17 cellular contexts compared by ENCODE assay signal in genomic region chr6:30073489-30074240, GRCh38. TPM values are rescaled to one million over a fixed set of nuclear protein-coding genes. Genes with fewer than 3 reads are reported as not detected.
DNase-seq lines count a peak whose midpoint lies in the region; ATAC-seq, FAIRE-seq and TF ChIP-seq lines count a peak whose summit lies in the region.
"Had no signal": no experiment of that assay in that cellular context is flagged by ENCODE, and none has a peak within 500 bp of the region (broad histone marks: within the 10 kb centered on the region; RNA-seq: fewer than 3 reads in every experiment).

No MANE protein-coding gene starts in this region.

- 67% methylated on average over 7 of the region's 7 CpGs for WGBS in HepG2 (ENCODE audit: low lambda C conversion rate)
- WGBS in right lobe of liver (ENCODE audit: insufficient coverage, low coverage, low lambda C conversion rate, missing lambda C conversion rate): 28% methylated on average over 6 of the region's 7 CpGs

- CTCF ChIA-PET in HepG2 (lab: Yijun Ruan, JAX; ENCODE audit: low intra/inter-chr PET ratio, low total read pairs): interaction anchor here (1.3 kb wide), 1 partner anchor 96 kb away, joined by 4 read pairs; no protein-coding TSS in a partner anchor

- peak overlapping the region; percentile 68 for H3K4me3 Mint-ChIP-seq in activated T-helper 17 cell treated with anti-CD3 and anti-CD28 coated beads, Interleukin-2, amount 50 U/mL, for 72 hours
- H3K4me3 Mint-ChIP-seq: memory B cell had no signal

- DNase-seq in HepG2 (ENCODE audit: low spot score): no peak
- DNase-seq in right lobe of liver: no peak
- DNase-seq in upper lobe of right lung: no peak
- DNase-seq in GM03348 (ENCODE audit: low spot score): no peak
- DNase-seq in central memory CD4-positive, alpha-beta T cell: no peak
- DNase-seq in NCI-H226: no peak
- DNase-seq: activated CD8-positive, alpha-beta memory T cell treated with anti-CD3 and anti-CD28 coated beads, Interleukin-2, amount 50 U/mL, for 4 hours; aorta; NCI-H1092 treated with DMSO at 0.1 percent for 48 hours; NCI-H524; stimulated activated CD4-positive, alpha-beta T cell treated with anti-CD3 and anti-CD28 coated beads, Interleukin-4, amount 100 ng/mL, for 24 hours; stimulated activated naive CD8-positive, alpha-beta T cell treated with anti-CD3 and anti-CD28 coated beads, Interleukin-15, Interleukin-2, amounts not matched to agents 100 U/mL and 50 U/mL, for 24 hours had no signal

- H3K9ac ChIP-seq in HepG2 (ENCODE audit: insufficient read depth, low read depth, low read length) (no peak overlapping the region), iPS-20b (ENCODE audit: low read depth, low read length) (peak overlapping the region; percentile 62; the same call in 1 of the 2 replicates)

- no peak for ATAC-seq in HepG2
- ATAC-seq in right lobe of liver: no peak
- no peak for ATAC-seq in activated T-helper 17 cell treated with anti-CD3 and anti-CD28 coated beads, Interleukin-2, amount 50 U/mL, for 72 hours (replicated peaks)
- ATAC-seq in upper lobe of right lung: no peak
- ATAC-seq: HCT116; stimulated activated naive CD8-positive, alpha-beta T cell treated with anti-CD3 and anti-CD28 coated beads, Interleukin-15, Interleukin-2, amounts not matched to agents 100 U/mL and 50 U/mL, for 24 hours had no signal

- peaks cover 32% of the 10 kb centered on the region for H3K27me3 Mint-ChIP-seq in activated T-helper 17 cell treated with anti-CD3 and anti-CD28 coated beads, Interleukin-2, amount 50 U/mL, for 72 hours

- peak overlapping the region in 1 of 3 experiments; percentile 77; a peak in 1 of 6 replicates for H3K4me3 ChIP-seq in HepG2 (replicated peaks in 1 of 3; ENCODE audit: insufficient read depth in 1 of 3, low read depth in 2 of 3, low read length in 3 of 3)
- no peak overlapping the region for H3K4me3 ChIP-seq in right lobe of liver
- H3K4me3 ChIP-seq in iPS-20b (ENCODE audit: low read length): peak overlapping the region; percentile 74
- peak overlapping the region; percentile 55 for H3K4me3 ChIP-seq in upper lobe of right lung
- H3K4me3 ChIP-seq: SJSA1 had no signal

- H3K79me2 ChIP-seq in HepG2 (ENCODE audit: insufficient read depth, low read length): no peaks in the 10 kb centered on the region

- H3K27me3 ChIP-seq in HepG2 (ENCODE audit: control insufficient read depth in 1 of 2, insufficient read depth in 2 of 2, low read length in 2 of 2) (peaks cover under 1 to 34% of the 10 kb centered on the region in 2 experiments; a peak in 4 of 5 replicates), right lobe of liver (peaks cover 0 to 9% of the 10 kb centered on the region in 2 donors), iPS-20b (ENCODE audit: insufficient read depth, low read length) (peaks cover 54% of the 10 kb centered on the region), upper lobe of right lung (peaks cover 27% of the 10 kb centered on the region)

- TF ChIP-seq CTCF in HepG2 (CRISPR knock-in tag; IDR thresholded peaks at IDR 0.05): no peak
- TF ChIP-seq CTCF in right lobe of liver (IDR thresholded peaks at IDR 0.05): no peak
- no peak for TF ChIP-seq CTCF in upper lobe of right lung (IDR thresholded peaks at IDR 0.05)

- peaks cover 53% of the 10 kb centered on the region for H3K4me1 Mint-ChIP-seq in activated T-helper 17 cell treated with anti-CD3 and anti-CD28 coated beads, Interleukin-2, amount 50 U/mL, for 72 hours

- in situ Hi-C loops in HepG2 (cut with HindIII; ENCODE audit: extremely low pct_ligation_motif_present, low pct_unique_long_range_greater_than_20kb): no loop called here

- H3K9me3 ChIP-seq in HepG2 (ENCODE audit: low read length) (no peaks in the 10 kb centered on the region), right lobe of liver (no peaks in the 10 kb centered on the region), iPS-20b (ENCODE audit: insufficient read depth, low read depth, low read length) (no peaks in the 10 kb centered on the region), upper lobe of right lung (no peaks in the 10 kb centered on the region)
- H3K9me3 ChIP-seq: SJSA1 had no signal

- H3K27ac Mint-ChIP-seq in activated T-helper 17 cell treated with anti-CD3 and anti-CD28 coated beads, Interleukin-2, amount 50 U/mL, for 72 hours: no peak overlapping the region
- H3K27ac Mint-ChIP-seq: memory B cell had no signal

- H3K4me2 ChIP-seq in HepG2 (ENCODE audit: low read depth, low read length): peak overlapping the region; percentile 95; the same call in 1 of the 2 replicates

- no peak for TF ChIP-seq EP300 in HepG2 (IDR thresholded peaks at IDR 0.05; ENCODE audit: low read depth in 2 of 2, low read length in 2 of 2)
- no peak for TF ChIP-seq EP300 in HepG2 (CRISPR knock-in tag; IDR thresholded peaks at IDR 0.05; ENCODE audit: borderline replicate concordance)

- H3K9me3 Mint-ChIP-seq in activated T-helper 17 cell treated with anti-CD3 and anti-CD28 coated beads, Interleukin-2, amount 50 U/mL, for 72 hours: no peaks in the 10 kb centered on the region
- H3K9me3 Mint-ChIP-seq: memory B cell had no signal

- H3K27ac ChIP-seq in HepG2 (ENCODE audit: extremely low read length, insufficient read depth, low read length) (no peak overlapping the region), right lobe of liver (no peak overlapping the region), iPS-20b (ENCODE audit: low read length) (no peak overlapping the region), upper lobe of right lung (no peak overlapping the region)
- H3K27ac ChIP-seq: SJSA1 had no signal

- intact Hi-C loops in HepG2 (cut with micrococcal nuclease; ENCODE audit: unreplicated experiment) (no loop called here), right lobe of liver (cut with DNase I) (no loop called here), upper lobe of right lung (cut with DNase I) (no loop called here)

- H3K36me3 ChIP-seq in HepG2 (replicated peaks in 1 of 2; ENCODE audit: control insufficient read depth in 1 of 2, insufficient read depth in 2 of 2, low read length in 2 of 2) (peaks cover 0 to 6% of the 10 kb centered on the region in 2 experiments; a peak in 2 of 5 replicates), right lobe of liver (no peaks in the 10 kb centered on the region), iPS-20b (ENCODE audit: insufficient read depth, low read depth, low read length) (peaks cover 14% of the 10 kb centered on the region; the same call in 1 of the 2 replicates), upper lobe of right lung (peaks cover 4% of the 10 kb centered on the region)
- H3K36me3 ChIP-seq: SJSA1 had no signal

- peaks cover 48% of the 10 kb centered on the region for H3K4me1 ChIP-seq in HepG2 (ENCODE audit: insufficient read depth, low read length)
- peaks cover 0 to 19% (median 0%) of the 10 kb centered on the region in 4 donors for H3K4me1 ChIP-seq in right lobe of liver
- H3K4me1 ChIP-seq in iPS-20b (ENCODE audit: insufficient read depth, low read length): peaks cover 12% of the 10 kb centered on the region
- peaks cover 6% of the 10 kb centered on the region for H3K4me1 ChIP-seq in upper lobe of right lung

- TF ChIP-seq POLR2A in HepG2 (IDR thresholded peaks at IDR 0.05; ENCODE audit: insufficient read depth in 1 of 2, low read depth in 2 of 2, low read length in 2 of 2) (no peak), right lobe of liver (IDR thresholded peaks at IDR 0.05) (no peak)

- POLR2A ChIA-PET in HepG2 (lab: Yijun Ruan, JAX): no interaction called here

- H2AFZ ChIP-seq in HepG2 (ENCODE audit: low read length): no peak overlapping the region

- no peak for FAIRE-seq in HepG2 (lab: Jason Lieb, UNC)

- H4K20me1 ChIP-seq in HepG2 (ENCODE audit: insufficient read depth, low read length): no peaks in the 10 kb centered on the region

- no TSS peak for BruUV-seq in HepG2 (replicated peaks; lab: Mats Ljungman, UMichigan)

- TF ChIP-seq RAD21 in HepG2 (CRISPR knock-in tag; IDR thresholded peaks at IDR 0.05): no peak

- peaks cover 33% of the 10 kb centered on the region for H3K36me3 Mint-ChIP-seq in activated T-helper 17 cell treated with anti-CD3 and anti-CD28 coated beads, Interleukin-2, amount 50 U/mL, for 72 hours (ENCODE audit: low read depth)

RNA-seq across cellular contexts. Expression of gene RNF39, which starts 1.9 kb away (rescaled TPM):
- total RNA-seq in HepG2 (2016; rRNA removed; fragmentation: Illumina TruSeq; extraction: Trizol) (0.13 TPM in 2 replicates), right lobe of liver (not detected), upper lobe of right lung (2.4 TPM)
- not detected in 2 replicates for total RNA-seq in HepG2 (2016; cell fraction: cytosol; rRNA removed; fragmentation: Illumina TruSeq; extraction: Trizol; ENCODE audit: low read depth)
- 0.24 TPM in 1 of 2 replicates, not detected in the other for total RNA-seq in HepG2 (2016; cell fraction: insoluble cytoplasmic fraction; rRNA removed; fragmentation: Illumina TruSeq; extraction: Trizol)
- 0.07 and 0.09 TPM in 2 replicates for total RNA-seq in HepG2 (2016; cell fraction: membrane; rRNA removed; fragmentation: Illumina TruSeq; extraction: Trizol)
- total RNA-seq in HepG2 (2016; cell fraction: nucleus; rRNA removed; fragmentation: Illumina TruSeq; extraction: Trizol): not detected in 2 replicates
- polyA plus RNA-seq in HepG2 (2011; rRNA removed): 1.8 and 2.2 TPM in 2 replicates
- 1.9 and 2.2 TPM in 2 replicates for polyA plus RNA-seq in HepG2 (2011; cell fraction: cytosol; rRNA removed)
- 0.76 and 1.4 TPM in 2 replicates for polyA plus RNA-seq in HepG2 (2011; cell fraction: nucleus; rRNA removed)
- polyA plus RNA-seq in HepG2 (2012): 3.2 and 3.8 TPM in 2 replicates
- polyA plus RNA-seq in HepG2 (2016; cell fraction: cytosol; fragmentation: Illumina TruSeq; extraction: Trizol; ENCODE audit: low read depth): not detected in 2 replicates
- polyA plus RNA-seq in HepG2 (2016; cell fraction: insoluble cytoplasmic fraction; fragmentation: Illumina TruSeq; extraction: Trizol; ENCODE audit: low read depth): 0.37 and 0.41 TPM in 2 replicates
- not detected in 2 replicates for polyA plus RNA-seq in HepG2 (2016; cell fraction: membrane; fragmentation: Illumina TruSeq; extraction: Trizol; ENCODE audit: low read depth)
- 0.23 and 0.78 TPM in 2 replicates for polyA plus RNA-seq in HepG2 (2016; cell fraction: nucleus; fragmentation: Illumina TruSeq; extraction: Trizol; ENCODE audit: insufficient read depth, low read depth)
- polyA minus RNA-seq in HepG2 (2011; rRNA and poly(A)+ RNA removed; ENCODE audit: low replicate concordance): 0.26 and 0.84 TPM in 2 replicates
- polyA minus RNA-seq in HepG2 (2011; cell fraction: cytosol; rRNA and poly(A)+ RNA removed): 0.62 and 1.1 TPM in 2 replicates
- 0.37 and 0.39 TPM in 2 replicates for polyA minus RNA-seq in HepG2 (2011; cell fraction: nucleus; rRNA and poly(A)+ RNA removed)
- total RNA-seq in activated T-helper 17 cell treated with anti-CD3 and anti-CD28 coated beads, Interleukin-2, amount 50 U/mL, for 72 hours: not detected
- total RNA-seq: aorta, SJSA1 had no signal

RNA-seq across cellular contexts. Expression of gene PPP1R11, which starts 6.7 kb away (rescaled TPM):
- total RNA-seq in HepG2 (2016; rRNA removed; fragmentation: Illumina TruSeq; extraction: Trizol) (32.1 and 33.1 TPM in 2 replicates), right lobe of liver (10 to 100 TPM; 22.9 to 37.2 (median 25.7) TPM), upper lobe of right lung (62.6 TPM)
- total RNA-seq in HepG2 (2016; cell fraction: cytosol; rRNA removed; fragmentation: Illumina TruSeq; extraction: Trizol; ENCODE audit: low read depth): 17.1 and 17.7 TPM in 2 replicates
- total RNA-seq in HepG2 (2016; cell fraction: insoluble cytoplasmic fraction; rRNA removed; fragmentation: Illumina TruSeq; extraction: Trizol): 31.5 and 34.5 TPM in 2 replicates
- total RNA-seq in HepG2 (2016; cell fraction: membrane; rRNA removed; fragmentation: Illumina TruSeq; extraction: Trizol): 26.4 and 36.9 TPM in 2 replicates
- 16.0 and 17.4 TPM in 2 replicates for total RNA-seq in HepG2 (2016; cell fraction: nucleus; rRNA removed; fragmentation: Illumina TruSeq; extraction: Trizol)
- polyA plus RNA-seq in HepG2 (2011; rRNA removed): 49.4 and 58.9 TPM in 2 replicates
- 33.3 and 45.8 TPM in 2 replicates for polyA plus RNA-seq in HepG2 (2011; cell fraction: cytosol; rRNA removed)
- 25.5 and 35.8 TPM in 2 replicates for polyA plus RNA-seq in HepG2 (2011; cell fraction: nucleus; rRNA removed)
- polyA plus RNA-seq in HepG2 (2012): 27.5 and 31.0 TPM in 2 replicates
- polyA plus RNA-seq in HepG2 (2016; cell fraction: cytosol; fragmentation: Illumina TruSeq; extraction: Trizol; ENCODE audit: low read depth): 22.4 and 30.7 TPM in 2 replicates
- 64.3 and 67.7 TPM in 2 replicates for polyA plus RNA-seq in HepG2 (2016; cell fraction: insoluble cytoplasmic fraction; fragmentation: Illumina TruSeq; extraction: Trizol; ENCODE audit: low read depth)
- polyA plus RNA-seq in HepG2 (2016; cell fraction: membrane; fragmentation: Illumina TruSeq; extraction: Trizol; ENCODE audit: low read depth): 43.9 and 50.0 TPM in 2 replicates
- polyA plus RNA-seq in HepG2 (2016; cell fraction: nucleus; fragmentation: Illumina TruSeq; extraction: Trizol; ENCODE audit: insufficient read depth, low read depth): 36.1 and 39.4 TPM in 2 replicates
- 28.0 and 38.2 TPM in 2 replicates for polyA minus RNA-seq in HepG2 (2011; rRNA and poly(A)+ RNA removed; ENCODE audit: low replicate concordance)
- polyA minus RNA-seq in HepG2 (2011; cell fraction: cytosol; rRNA and poly(A)+ RNA removed): 11.4 and 11.7 TPM in 2 replicates
- polyA minus RNA-seq in HepG2 (2011; cell fraction: nucleus; rRNA and poly(A)+ RNA removed): 11.9 and 12.9 TPM in 2 replicates
- 10 to 100 TPM; 50.8 to 69.9 TPM for total RNA-seq in activated T-helper 17 cell treated with anti-CD3 and anti-CD28 coated beads, Interleukin-2, amount 50 U/mL, for 72 hours

RNA-seq across cellular contexts. Expression of gene POLR1H, which starts 12.6 kb away (rescaled TPM):
- total RNA-seq in HepG2 (2016; rRNA removed; fragmentation: Illumina TruSeq; extraction: Trizol) (79.8 and 106 TPM in 2 replicates), right lobe of liver (10 to 100 TPM in 4 of 6 experiments, 1 to 10 TPM in 2; 9.4 to 17.8 (median 11.2) TPM), upper lobe of right lung (20.3 TPM)
- 68.0 and 77.6 TPM in 2 replicates for total RNA-seq in HepG2 (2016; cell fraction: cytosol; rRNA removed; fragmentation: Illumina TruSeq; extraction: Trizol; ENCODE audit: low read depth)
- 78.8 and 117 TPM in 2 replicates for total RNA-seq in HepG2 (2016; cell fraction: insoluble cytoplasmic fraction; rRNA removed; fragmentation: Illumina TruSeq; extraction: Trizol)
- total RNA-seq in HepG2 (2016; cell fraction: membrane; rRNA removed; fragmentation: Illumina TruSeq; extraction: Trizol): 56.9 and 64.0 TPM in 2 replicates
- 32.8 and 35.1 TPM in 2 replicates for total RNA-seq in HepG2 (2016; cell fraction: nucleus; rRNA removed; fragmentation: Illumina TruSeq; extraction: Trizol)
- polyA plus RNA-seq in HepG2 (2011; rRNA removed): 61.4 and 69.7 TPM in 2 replicates
- polyA plus RNA-seq in HepG2 (2011; cell fraction: cytosol; rRNA removed): 74.2 and 80.8 TPM in 2 replicates
- polyA plus RNA-seq in HepG2 (2011; cell fraction: nucleus; rRNA removed): 39.5 and 47.6 TPM in 2 replicates
- 46.9 and 53.4 TPM in 2 replicates for polyA plus RNA-seq in HepG2 (2012)
- 30.0 and 31.4 TPM in 2 replicates for polyA plus RNA-seq in HepG2 (2016; cell fraction: cytosol; fragmentation: Illumina TruSeq; extraction: Trizol; ENCODE audit: low read depth)
- polyA plus RNA-seq in HepG2 (2016; cell fraction: insoluble cytoplasmic fraction; fragmentation: Illumina TruSeq; extraction: Trizol; ENCODE audit: low read depth): 88.1 and 103 TPM in 2 replicates
- 35.2 and 36.1 TPM in 2 replicates for polyA plus RNA-seq in HepG2 (2016; cell fraction: membrane; fragmentation: Illumina TruSeq; extraction: Trizol; ENCODE audit: low read depth)
- 48.3 and 49.2 TPM in 2 replicates for polyA plus RNA-seq in HepG2 (2016; cell fraction: nucleus; fragmentation: Illumina TruSeq; extraction: Trizol; ENCODE audit: insufficient read depth, low read depth)
- polyA minus RNA-seq in HepG2 (2011; rRNA and poly(A)+ RNA removed; ENCODE audit: low replicate concordance): 30.7 and 35.6 TPM in 2 replicates
- 8.5 and 10.8 TPM in 2 replicates for polyA minus RNA-seq in HepG2 (2011; cell fraction: cytosol; rRNA and poly(A)+ RNA removed)
- 10.4 and 12.1 TPM in 2 replicates for polyA minus RNA-seq in HepG2 (2011; cell fraction: nucleus; rRNA and poly(A)+ RNA removed)
- total RNA-seq in activated T-helper 17 cell treated with anti-CD3 and anti-CD28 coated beads, Interleukin-2, amount 50 U/mL, for 72 hours: 10 to 100 TPM; 39.8 to 59.5 TPM

RNA-seq across cellular contexts. Expression of gene TRIM31, which starts 39.2 kb away (rescaled TPM):
- total RNA-seq in HepG2 (2016; rRNA removed; fragmentation: Illumina TruSeq; extraction: Trizol) (0.51 TPM in 1 of 2 replicates, not detected in the other), right lobe of liver (1 to 10 TPM in 1 of 6 experiments, under 1 TPM in 5; 0.32 to 5.1 (median 0.60) TPM), upper lobe of right lung (0.35 TPM)
- not detected in 2 replicates for total RNA-seq in HepG2 (2016; cell fraction: cytosol; rRNA removed; fragmentation: Illumina TruSeq; extraction: Trizol; ENCODE audit: low read depth)
- total RNA-seq in HepG2 (2016; cell fraction: insoluble cytoplasmic fraction; rRNA removed; fragmentation: Illumina TruSeq; extraction: Trizol): 0.11 TPM in 1 of 2 replicates, not detected in the other
- not detected in 2 replicates for total RNA-seq in HepG2 (2016; cell fraction: membrane; rRNA removed; fragmentation: Illumina TruSeq; extraction: Trizol)
- total RNA-seq in HepG2 (2016; cell fraction: nucleus; rRNA removed; fragmentation: Illumina TruSeq; extraction: Trizol): 0.16 and 0.19 TPM in 2 replicates
- 0.13 and 0.33 TPM in 2 replicates for polyA plus RNA-seq in HepG2 (2011; rRNA removed)
- polyA plus RNA-seq in HepG2 (2011; cell fraction: cytosol; rRNA removed): 0.07 and 0.09 TPM in 2 replicates
- polyA plus RNA-seq in HepG2 (2011; cell fraction: nucleus; rRNA removed): 0.76 and 0.97 TPM in 2 replicates
- 3.9 and 7.8 TPM in 2 replicates for polyA plus RNA-seq in HepG2 (2012)
- 0.08 and 0.22 TPM in 2 replicates for polyA plus RNA-seq in HepG2 (2016; cell fraction: cytosol; fragmentation: Illumina TruSeq; extraction: Trizol; ENCODE audit: low read depth)
- polyA plus RNA-seq in HepG2 (2016; cell fraction: insoluble cytoplasmic fraction; fragmentation: Illumina TruSeq; extraction: Trizol; ENCODE audit: low read depth): not detected in 2 replicates
- polyA plus RNA-seq in HepG2 (2016; cell fraction: membrane; fragmentation: Illumina TruSeq; extraction: Trizol; ENCODE audit: low read depth): not detected in 2 replicates
- 0.30 TPM in 1 of 2 replicates, not detected in the other for polyA plus RNA-seq in HepG2 (2016; cell fraction: nucleus; fragmentation: Illumina TruSeq; extraction: Trizol; ENCODE audit: insufficient read depth, low read depth)
- 0.09 and 0.16 TPM in 2 replicates for polyA minus RNA-seq in HepG2 (2011; rRNA and poly(A)+ RNA removed; ENCODE audit: low replicate concordance)
- not detected in 2 replicates for polyA minus RNA-seq in HepG2 (2011; cell fraction: cytosol; rRNA and poly(A)+ RNA removed)
- 1.3 and 3.5 TPM in 2 replicates for polyA minus RNA-seq in HepG2 (2011; cell fraction: nucleus; rRNA and poly(A)+ RNA removed)
- total RNA-seq in activated T-helper 17 cell treated with anti-CD3 and anti-CD28 coated beads, Interleukin-2, amount 50 U/mL, for 72 hours: not detected
- total RNA-seq: aorta, SJSA1 had no signal

Comparison
In these comparisons a context has a peak if more than half of its experiments do, and no peak if none do; other contexts are left out.
1. H3K4me3 ChIP-seq: peak in iPS-20b (single experiment) and upper lobe of right lung (single experiment); none in right lobe of liver (0 of 3).